ENCODE assay signal across 8 cellular contexts in the genomic region with DNA sequence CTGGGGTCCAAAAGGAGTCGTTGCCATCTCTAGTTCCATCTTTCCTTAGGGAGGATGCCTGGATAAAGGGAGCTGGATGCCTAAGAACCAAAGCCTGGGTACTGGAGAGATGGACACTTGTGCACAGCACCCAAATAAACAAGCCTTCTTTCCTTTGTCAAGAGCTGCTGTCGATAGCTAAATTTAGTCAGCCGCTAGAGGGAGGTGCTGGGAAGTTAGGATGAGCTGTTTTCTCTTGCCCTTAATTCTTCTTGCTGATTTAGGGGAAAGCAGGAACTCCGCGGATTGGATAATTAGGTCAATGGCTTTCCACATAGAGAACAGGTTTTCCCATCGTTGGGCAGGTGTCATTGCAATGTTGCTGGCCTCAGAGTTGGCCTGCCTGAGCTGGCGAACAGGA. TPM values are rescaled to one million over a fixed set of nuclear protein-coding genes. Genes with fewer than 3 reads are reported as not detected.
A peak's percentile ranks its signal among the peaks of the same experiment; 100 is the strongest.
DNase-seq lines count a peak whose midpoint lies in the region; ATAC-seq, FAIRE-seq and TF ChIP-seq lines count a peak whose summit lies in the region.

No MANE protein-coding gene starts in this region.

- H3K27ac Mint-ChIP-seq in neural crest cell (ENCODE audit: unreplicated experiment) = no peak overlapping the region

- H3K18ac ChIP-seq in H1 (ENCODE audit: extremely low read depth, low read length) = no peak overlapping the region

- H4K91ac ChIP-seq in H1 (replicated peaks; ENCODE audit: insufficient read length, low read length) = no peak overlapping the region

- H3K9me3 Mint-ChIP-seq in neural crest cell = no peaks in the 10 kb centered on the region

- no peaks in the 10 kb centered on the region for H3K27me3 ChIP-seq in H1 (replicated peaks in 1 of 4; ENCODE audit: control insufficient read depth in 3 of 4, extremely low read depth in 1 of 4, insufficient read depth in 3 of 4, low read length in 3 of 4)

- peaks cover 3% of the 10 kb centered on the region for H3K4me1 Mint-ChIP-seq in neural crest cell

- H3K79me1 ChIP-seq in H1 (ENCODE audit: low read depth, low read length) = no peaks in the 10 kb centered on the region

- H3K56ac ChIP-seq in H1 (replicated peaks; ENCODE audit: insufficient read length, low read depth, low read length) = no peak overlapping the region

- no peak overlapping the region for H2BK5ac ChIP-seq in H1 (ENCODE audit: low read depth, low read length)

- no peak for ATAC-seq in GM19452 (IDR thresholded peaks at IDR 0.05; ENCODE audit: unreplicated experiment)
- no peak for ATAC-seq in GM19395 (IDR thresholded peaks at IDR 0.05; ENCODE audit: unreplicated experiment)
- no peak for ATAC-seq in HG02884 (IDR thresholded peaks at IDR 0.05; ENCODE audit: unreplicated experiment)

- no peak overlapping the region for H2AK5ac ChIP-seq in H1 (ENCODE audit: low read depth, low read length)

- H3K4ac ChIP-seq in H1 (replicated peaks; ENCODE audit: insufficient read length, low read depth, low read length) = no peak overlapping the region

- TF ChIP-seq POLR2A in H1 (IDR thresholded peaks at IDR 0.05; ENCODE audit: control extremely low read depth in 1 of 2, low read depth in 2 of 2, low read length in 2 of 2) = no peak

- H3K14ac ChIP-seq in H1 (ENCODE audit: insufficient read length) = no peak overlapping the region

- H3K4me3 Mint-ChIP-seq in neural crest cell = no peak overlapping the region

- no peak for TF ChIP-seq EP300 in H1 (IDR thresholded peaks at IDR 0.05; ENCODE audit: borderline replicate concordance in 1 of 2, low read depth in 2 of 2, low read length in 2 of 2)

- no peaks in the 10 kb centered on the region for H3K36me3 ChIP-seq in H1 (ENCODE audit: control insufficient read depth in 2 of 4, insufficient read depth in 4 of 4, low read length in 3 of 4)

- no peak overlapping the region for H2BK12ac ChIP-seq in H1 (ENCODE audit: low read depth, low read length)

- peak; percentile 48 to 63 for TF ChIP-seq RAD21 in H1 (IDR thresholded peaks at IDR 0.05 in 1 of 2, conservative IDR thresholded peaks at IDR 0.05 in 1 of 2; ENCODE audit: low read depth in 2 of 2, low read length in 2 of 2)

- no peak overlapping the region for H3K9ac ChIP-seq in H1 (replicated peaks in 1 of 4; ENCODE audit: extremely low read depth in 1 of 4, low read depth in 3 of 4, low read length in 3 of 4)

- CTCF ChIA-PET in H1 (lab: Charles Lee; ENCODE audit: partially characterized antibody) = interaction anchor here (0.6 to 17.3 kb wide), 46 partner anchors 9 to 489 kb away, joined by 3 to 366 read pairs (median 4); partner anchors contain the start of genes SERPINB12 and SERPINB13

- no peaks in the 10 kb centered on the region for H3K9me3 ChIP-seq in H1 (ENCODE audit: insufficient read depth in 2 of 2, low read depth in 1 of 2, low read length in 1 of 2)

- DNase-seq in stimulated activated CD4-positive, alpha-beta T cell treated with anti-CD3 and anti-CD28 coated beads, Interleukin-2, amount 100 ng/mL, for 24 hours = peak; percentile 8 to 18
- DNase-seq in stimulated activated CD4-positive, alpha-beta T cell treated with anti-CD3 and anti-CD28 coated beads, Interleukin-4, amount 100 ng/mL, for 4 hours = no peak
- DNase-seq in NCI-H748 (lab: John Stamatoyannopoulos, UW; ENCODE audit: unreplicated experiment) = peak; percentile 90
- DNase-seq in H1 (ENCODE audit: low read depth in 1 of 2, low spot score in 2 of 2) = peak; percentile 44 to 68
- DNase-seq in neural crest cell (ENCODE audit: low read depth, low spot score) = peak; percentile 46

- H3K36me3 Mint-ChIP-seq in neural crest cell (ENCODE audit: low read depth) = no peaks in the 10 kb centered on the region

- no peak overlapping the region for H3K27ac ChIP-seq in H1 (ENCODE audit: low read depth, low read length)

- no peak overlapping the region for H3K23ac ChIP-seq in H1 (ENCODE audit: insufficient read length)

- no peak overlapping the region for H2BK120ac ChIP-seq in H1 (replicated peaks; ENCODE audit: low read depth, low read length)

- peak overlapping the region in 1 of 4 experiments; percentile 20; a peak in 1 of 8 replicates for H3K4me3 ChIP-seq in H1 (ENCODE audit: extremely low read depth in 1 of 4, insufficient read depth in 2 of 4, low read depth in 3 of 4, low read length in 4 of 4)

- H2BK20ac ChIP-seq in H1 (ENCODE audit: low read length) = no peak overlapping the region

- H3K27me3 Mint-ChIP-seq in neural crest cell (ENCODE audit: low read depth) = peaks cover 3% of the 10 kb centered on the region

- POLR2A ChIA-PET in H1 (lab: Charles Lee; ENCODE audit: partially characterized antibody) = interaction anchor here (0.9 to 1.4 kb wide), 2 partner anchors 89 to 143 kb away, joined by 3 read pairs; partner anchors contain the start of gene VPS4B

- WGBS in H1 (ENCODE audit: extremely low coverage in 1 of 2, insufficient coverage in 1 of 2, insufficient read length in 1 of 2, insufficient replicate concordance in 2 of 2, low coverage in 1 of 2, low lambda C conversion rate in 2 of 2, missing lambda C conversion rate in 1 of 2), 2 experiments = 19% methylated on average over 7 of the region's 7 CpGs; no CpG with 5 or more reads in 1 of the 2 experiments

- peaks cover 2 to 18% (median 9%) of the 10 kb centered on the region in 4 experiments; a peak in 4 of 7 replicates for H3K4me1 ChIP-seq in H1 (replicated peaks in 1 of 4; ENCODE audit: control insufficient read depth in 3 of 4, insufficient read depth in 4 of 4, low read length in 3 of 4)

- no peak overlapping the region for H2BK15ac ChIP-seq in H1 (ENCODE audit: low read length)

- FAIRE-seq in H1 (lab: Jason Lieb, UNC) = peak; percentile 97

- H4K8ac ChIP-seq in H1 (ENCODE audit: extremely low read depth, insufficient read depth, low read length) = no peak overlapping the region

- TF ChIP-seq CTCF in H1 (IDR thresholded peaks at IDR 0.05; ENCODE audit: control extremely low read depth in 1 of 3, insufficient read depth in 1 of 3, low read depth in 1 of 3, low read length in 3 of 3) (peak in 2 of 3 experiments; percentile 79 to 83; a peak in 3 of 4 replicates), neural crest cell (conservative IDR thresholded peaks at IDR 0.05) (peak; percentile 67)

- no peaks in the 10 kb centered on the region for H4K20me1 ChIP-seq in H1 (replicated peaks in 1 of 2; ENCODE audit: control insufficient read depth in 1 of 2, insufficient read depth in 2 of 2, low read length in 2 of 2)

- H3K23me2 ChIP-seq in H1 (ENCODE audit: low read depth, low read length) = no peaks in the 10 kb centered on the region

- H3K4me2 ChIP-seq in H1 (ENCODE audit: insufficient read depth in 1 of 2, low read depth in 2 of 2, low read length in 2 of 2) = peak overlapping the region; percentile 41 to 44; a peak in 3 of 4 replicates

- peak overlapping the region; percentile 88; the same call in 1 of the 2 replicates for H2AFZ ChIP-seq in H1 (ENCODE audit: low read length)

- no peak overlapping the region for H4K5ac ChIP-seq in H1 (ENCODE audit: insufficient read length, low read depth, low read length)

- H3K79me2 ChIP-seq in H1 (ENCODE audit: control insufficient read depth in 1 of 2, insufficient read depth in 2 of 2, low read length in 2 of 2) = no peaks in the 10 kb centered on the region

TF ChIP-seq in H1, 55 proteins besides CTCF, POLR2A, EP300 and RAD21 (continues in another document):
- no peak for TF ChIP-seq SIX5 (IDR thresholded peaks at IDR 0.05; ENCODE audit: low read depth, low read length)
- no peak for TF ChIP-seq ZNF274 (IDR thresholded peaks at IDR 0.05; ENCODE audit: borderline replicate concordance, extremely low read depth, low read length)
- TF ChIP-seq KDM1A (IDR thresholded peaks at IDR 0.05; ENCODE audit: borderline replicate concordance, low read length) = no peak
- TF ChIP-seq TAF7 (optimal IDR thresholded peaks at IDR 0.05; ENCODE audit: borderline replicate concordance, low read depth, low read length) = no peak
- no peak for TF ChIP-seq SAP30 (IDR thresholded peaks at IDR 0.05; ENCODE audit: insufficient read depth, insufficient replicate concordance, low read length)
- no peak for TF ChIP-seq FOSL1 (IDR thresholded peaks at IDR 0.05; ENCODE audit: insufficient read depth, low read depth, low read length)
- no peak for TF ChIP-seq KDM5A (IDR thresholded peaks at IDR 0.05; ENCODE audit: low read length)
- TF ChIP-seq ASH2L (IDR thresholded peaks at IDR 0.05; ENCODE audit: low read length) = peak; percentile 46
- TF ChIP-seq PHF8 (conservative IDR thresholded peaks at IDR 0.05; ENCODE audit: low read depth, low read length) = no peak
- no peak for TF ChIP-seq CHD2 (IDR thresholded peaks at IDR 0.05; ENCODE audit: low read length)
- TF ChIP-seq CTBP2 (IDR thresholded peaks at IDR 0.05; ENCODE audit: borderline replicate concordance, insufficient read depth, insufficient read length, low read length) = no peak
- no peak for TF ChIP-seq CREB1 (IDR thresholded peaks at IDR 0.05)
- TF ChIP-seq EZH2 (IDR thresholded peaks at IDR 0.05; ENCODE audit: low read depth, low read length, severe bottlenecking) = no peak

RNA-seq across cellular contexts. Expression of gene SERPINB12, which starts 30.9 kb away (rescaled TPM):
- not detected in 2 replicates for total RNA-seq in H1 (2021; fragmentation: NEBNext Ultra II Directional; extraction: Animal tissue kit (Norgen Biotek cat#: 25700))
- not detected in 2 replicates for polyA plus RNA-seq in H1 (2011; rRNA removed)
- polyA plus RNA-seq in H1 (2011; cell fraction: cytosol; rRNA removed) = not detected
- not detected for polyA plus RNA-seq in H1 (2011; cell fraction: nucleus; rRNA removed)
- not detected in 4 replicates for polyA plus RNA-seq in H1 (2012, experiment 1 of 2)
- polyA plus RNA-seq in H1 (2012, experiment 2 of 2) = not detected
- polyA plus RNA-seq in H1 (2013, experiment 1 of 2) = not detected
- not detected for polyA plus RNA-seq in H1 (2013, experiment 2 of 2)
- not detected in 2 replicates for polyA minus RNA-seq in H1 (2011; rRNA and poly(A)+ RNA removed)
- not detected for polyA minus RNA-seq in H1 (2011; cell fraction: cytosol; rRNA and poly(A)+ RNA removed)
- polyA minus RNA-seq in H1 (2011; cell fraction: nucleus; rRNA and poly(A)+ RNA removed) = not detected
- total RNA-seq in neural crest cell = not detected in 2 replicates

RNA-seq across cellular contexts. Expression of gene SERPINB5, which starts 34.5 kb away (rescaled TPM):
- total RNA-seq in H1 (2021; fragmentation: NEBNext Ultra II Directional; extraction: Animal tissue kit (Norgen Biotek cat#: 25700)) = 0.23 TPM in 1 of 2 replicates, not detected in the other
- 0.03 TPM in 1 of 2 replicates, not detected in the other for polyA plus RNA-seq in H1 (2011; rRNA removed)
- not detected for polyA plus RNA-seq in H1 (2011; cell fraction: cytosol; rRNA removed)
- polyA plus RNA-seq in H1 (2011; cell fraction: nucleus; rRNA removed) = 0.06 TPM
- polyA plus RNA-seq in H1 (2012, experiment 1 of 2) = not detected in 4 replicates
- polyA plus RNA-seq in H1 (2012, experiment 2 of 2) = not detected
- polyA plus RNA-seq in H1 (2013, experiment 1 of 2) = 0.16 TPM
- 0.20 TPM for polyA plus RNA-seq in H1 (2013, experiment 2 of 2)
- 0.06 TPM in 1 of 2 replicates, not detected in the other for polyA minus RNA-seq in H1 (2011; rRNA and poly(A)+ RNA removed)
- not detected for polyA minus RNA-seq in H1 (2011; cell fraction: cytosol; rRNA and poly(A)+ RNA removed)
- polyA minus RNA-seq in H1 (2011; cell fraction: nucleus; rRNA and poly(A)+ RNA removed) = 1.5 TPM
- not detected in 2 replicates for total RNA-seq in neural crest cell

Comparison
In these comparisons a context has a peak if more than half of its experiments do, and no peak if none do; other contexts are left out.
1. DNase-seq: peak in stimulated activated CD4-positive, alpha-beta T cell treated with anti-CD3 and anti-CD28 coated beads, Interleukin-2, amount 100 ng/mL, for 24 hours (2 of 2), NCI-H748 (single experiment), H1 (2 of 2) and neural crest cell (single experiment); none in stimulated activated CD4-positive, alpha-beta T cell treated with anti-CD3 and anti-CD28 coated beads, Interleukin-4, amount 100 ng/mL, for 4 hours (0 of 2).